ENCODE assay signal across 8 cellular contexts in the genomic region with DNA sequence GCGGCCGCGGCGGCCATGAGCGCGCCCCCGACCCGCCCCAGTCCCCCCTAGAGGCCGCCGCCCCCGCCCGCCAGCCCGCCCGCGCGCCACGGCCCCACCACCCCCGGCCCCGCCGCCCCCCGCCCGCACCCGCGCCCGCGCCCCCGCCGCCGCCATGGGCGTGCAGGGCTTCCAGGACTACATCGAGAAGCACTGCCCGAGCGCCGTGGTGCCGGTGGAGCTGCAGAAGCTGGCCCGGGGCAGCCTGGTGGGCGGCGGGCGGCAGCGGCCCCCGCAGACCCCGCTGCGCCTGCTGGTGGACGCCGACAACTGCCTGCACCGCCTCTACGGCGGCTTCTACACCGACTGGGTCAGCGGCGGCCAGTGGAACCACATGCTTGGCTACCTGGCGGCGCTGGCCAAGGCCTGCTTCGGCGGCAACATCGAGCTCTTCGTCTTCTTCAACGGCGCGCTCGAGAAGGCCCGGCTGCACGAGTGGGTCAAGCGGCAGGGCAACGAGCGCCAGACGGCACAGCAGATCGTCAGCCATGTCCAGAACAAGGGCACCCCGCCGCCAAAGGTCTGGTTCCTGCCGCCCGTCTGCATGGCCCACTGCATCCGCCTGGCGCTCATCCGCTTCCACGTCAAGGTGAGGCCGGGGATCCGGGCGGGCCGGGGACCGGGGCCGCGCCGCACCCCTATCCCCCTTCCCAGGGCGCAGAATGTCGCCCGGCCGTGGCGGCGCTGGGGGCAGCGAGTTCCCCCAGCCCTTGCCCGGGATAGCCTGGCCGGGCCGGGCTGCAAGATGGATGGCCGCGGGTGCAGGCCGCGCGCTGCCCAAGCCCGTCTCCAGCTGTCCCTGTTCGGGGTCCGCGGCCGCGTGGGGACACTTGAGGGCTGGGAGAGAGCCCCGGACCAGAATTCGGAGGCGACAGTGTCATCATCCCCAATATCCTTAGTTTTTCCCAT. TPM values are rescaled to one million over a fixed set of nuclear protein-coding genes. Genes with fewer than 3 reads are reported as not detected.
A peak's percentile ranks its signal among the peaks of the same experiment; 100 is the strongest.
DNase-seq lines count a peak whose midpoint lies in the region; ATAC-seq, FAIRE-seq and TF ChIP-seq lines count a peak whose summit lies in the region.

No MANE protein-coding gene starts in this region.

- TF ChIP-seq CTCF in HCT116 (IDR thresholded peaks at IDR 0.05 in 2 of 3, conservative IDR thresholded peaks at IDR 0.05 in 1 of 3; ENCODE audit: borderline replicate concordance in 1 of 3, insufficient read depth in 1 of 3, low read depth in 2 of 3, low read length in 2 of 3) (no peak), omental fat pad (IDR thresholded peaks at IDR 0.05) (no peak), upper lobe of left lung (IDR thresholded peaks at IDR 0.05) (peak in 5 of 6 experiments; percentile 23 to 80 (median 47))

- POLR2A ChIA-PET in HCT116 (lab: Charles Lee): no interaction called here

- no TSS peak for BruUV-seq in HCT116 (replicated peaks; lab: Mats Ljungman, UMichigan)

- no peak for TF ChIP-seq EP300 in upper lobe of left lung (IDR thresholded peaks at IDR 0.05)

- peaks cover 6% of the 10 kb centered on the region; the same call in 1 of the 2 replicates for H4K20me1 ChIP-seq in HCT116 (ENCODE audit: insufficient read depth)

- H3K4me3 ChIP-seq in HCT116 (replicated peaks in 1 of 2; ENCODE audit: low read depth in 1 of 2, low read length in 2 of 2) (peak overlapping the region; percentile 74 to 84), upper lobe of left lung (peak overlapping the region; percentile 47 to 93 (median 65))

- H3K9me2 ChIP-seq in HCT116 (ENCODE audit: insufficient read depth): no peaks in the 10 kb centered on the region

- RAD21 ChIA-PET in HCT116 (lab: Charles Lee; ENCODE audit: low non-redundant PET in 1 of 2, low total read pairs in 2 of 2, uncharacterized antibody in 2 of 2, unreplicated experiment in 2 of 2): no interaction called here

- peaks cover 70% of the 10 kb centered on the region for H3K79me2 ChIP-seq in HCT116 (ENCODE audit: insufficient read depth, low read length)

- H3K9me3 ChIP-seq in HCT116 (ENCODE audit: control insufficient read depth in 1 of 2, insufficient read depth in 1 of 2, low read depth in 1 of 2, low read length in 2 of 2) (no peaks in the 10 kb centered on the region), upper lobe of left lung (no peaks in the 10 kb centered on the region)

- ATAC-seq in HCT116 (peak; percentile 35), omental fat pad (ENCODE audit: low FRiP score) (peak; percentile 22), upper lobe of left lung (ENCODE audit: low FRiP score in 2 of 2) (peak; percentile 35 to 36), GM21423 (IDR thresholded peaks at IDR 0.05; ENCODE audit: unreplicated experiment) (no peak)

- no peak overlapping the region for H2AFZ ChIP-seq in HCT116 (ENCODE audit: low read depth, low read length, poor library complexity, severe bottlenecking)

- FAIRE-seq in RCC 7860 (lab: Jason Lieb, UNC): no peak

- H3K27me3 ChIP-seq in HCT116 (ENCODE audit: insufficient read depth, low read length) (no peaks in the 10 kb centered on the region), upper lobe of left lung (no peaks in the 10 kb centered on the region)

- TF ChIP-seq RAD21 in HCT116 (IDR thresholded peaks at IDR 0.05; ENCODE audit: low read depth): no peak

- TF ChIP-seq POLR2A in HCT116 (IDR thresholded peaks at IDR 0.05; ENCODE audit: borderline replicate concordance, extremely low read depth, insufficient read depth, insufficient read length): no peak
- TF ChIP-seq POLR2A in upper lobe of left lung (IDR thresholded peaks at IDR 0.05): peak in 1 of 4 donors; percentile 4

- H3K27ac ChIP-seq in HCT116 (ENCODE audit: low read depth, low read length) (peak overlapping the region; percentile 75), upper lobe of left lung (peak overlapping the region; percentile 95 to 98 (median 97))

- 0 to 1% methylated on average over 20 to 25 of the region's 108 CpGs for WGBS in upper lobe of left lung, 2 donors

- intact Hi-C loops in HCT116 (cut with micrococcal nuclease): loop anchor here (5.0 to 10.0 kb wide), 2 partner anchors 287 to 355 kb away; partner anchors contain the start of gene CARD19

- H3K4me1 ChIP-seq in HCT116 (ENCODE audit: control insufficient read depth in 1 of 2, insufficient read depth in 2 of 2, low read length in 2 of 2) (peaks cover 12 to 17% of the 10 kb centered on the region in 2 experiments), upper lobe of left lung (peaks cover 23 to 39% (median 37%) of the 10 kb centered on the region in 4 donors)

- in situ Hi-C loops in Caki2 (cut with HindIII; ENCODE audit: low pct_unique_long_range_greater_than_20kb, low sequenced_read_pairs): no loop called here

- CTCF ChIA-PET in HCT116 (lab: Charles Lee): no interaction called here

- H3K9ac ChIP-seq in HCT116 (ENCODE audit: low read length): peak overlapping the region; percentile 92

- peak overlapping the region; percentile 87 for H3K4me2 ChIP-seq in HCT116 (ENCODE audit: low read length)

- H3K36me3 ChIP-seq in HCT116 (ENCODE audit: control insufficient read depth in 1 of 2, insufficient read depth in 2 of 2, low read length in 2 of 2) (peaks cover 9 to 20% of the 10 kb centered on the region in 2 experiments), upper lobe of left lung (peaks cover 4 to 24% (median 17%) of the 10 kb centered on the region in 4 donors)

- peak; percentile 59 for DNase-seq in Caki2 (ENCODE audit: low read depth)
- no peak for DNase-seq in HCT116 (ENCODE audit: low read depth, low spot score)
- peak; percentile 21 for DNase-seq in RCC 7860 (ENCODE audit: low spot score)
- peak; percentile 17 to 45 (median 34) for DNase-seq in activated naive CD4-positive, alpha-beta T cell (lab: John Stamatoyannopoulos, UW)
- DNase-seq in germinal center (ENCODE audit: low spot score): peak; percentile 44
- DNase-seq in omental fat pad (ENCODE audit: low spot score): peak; percentile 27
- peak; percentile 55 to 90 for DNase-seq in upper lobe of left lung

TF ChIP-seq in HCT116, 20 proteins besides CTCF, POLR2A, EP300 and RAD21 (continues in another document):
- TF ChIP-seq EGR1 (IDR thresholded peaks at IDR 0.05; ENCODE audit: low read depth): no peak
- TF ChIP-seq TCF7L2 (IDR thresholded peaks at IDR 0.05; ENCODE audit: borderline replicate concordance, extremely low read depth, insufficient read depth, insufficient read length): no peak
- no peak for TF ChIP-seq ATF3 (IDR thresholded peaks at IDR 0.05)
- no peak for TF ChIP-seq YY1 (IDR thresholded peaks at IDR 0.05; ENCODE audit: extremely low read depth, insufficient replicate concordance, low read depth, low read length)
- TF ChIP-seq ZNF274 (IDR thresholded peaks at IDR 0.05; ENCODE audit: low read depth, low read length): no peak
- no peak for TF ChIP-seq POLR2AphosphoS5 (IDR thresholded peaks at IDR 0.05; ENCODE audit: low read depth, low read length)
- no peak for TF ChIP-seq ELF1 (IDR thresholded peaks at IDR 0.05; ENCODE audit: borderline replicate concordance, low read depth)
- TF ChIP-seq SIN3A (IDR thresholded peaks at IDR 0.05; ENCODE audit: low read depth): peak; percentile 50; the same call in 1 of the 2 replicates
- no peak for TF ChIP-seq CEBPB (IDR thresholded peaks at IDR 0.05; ENCODE audit: low read depth)
- TF ChIP-seq, protein P1, sequence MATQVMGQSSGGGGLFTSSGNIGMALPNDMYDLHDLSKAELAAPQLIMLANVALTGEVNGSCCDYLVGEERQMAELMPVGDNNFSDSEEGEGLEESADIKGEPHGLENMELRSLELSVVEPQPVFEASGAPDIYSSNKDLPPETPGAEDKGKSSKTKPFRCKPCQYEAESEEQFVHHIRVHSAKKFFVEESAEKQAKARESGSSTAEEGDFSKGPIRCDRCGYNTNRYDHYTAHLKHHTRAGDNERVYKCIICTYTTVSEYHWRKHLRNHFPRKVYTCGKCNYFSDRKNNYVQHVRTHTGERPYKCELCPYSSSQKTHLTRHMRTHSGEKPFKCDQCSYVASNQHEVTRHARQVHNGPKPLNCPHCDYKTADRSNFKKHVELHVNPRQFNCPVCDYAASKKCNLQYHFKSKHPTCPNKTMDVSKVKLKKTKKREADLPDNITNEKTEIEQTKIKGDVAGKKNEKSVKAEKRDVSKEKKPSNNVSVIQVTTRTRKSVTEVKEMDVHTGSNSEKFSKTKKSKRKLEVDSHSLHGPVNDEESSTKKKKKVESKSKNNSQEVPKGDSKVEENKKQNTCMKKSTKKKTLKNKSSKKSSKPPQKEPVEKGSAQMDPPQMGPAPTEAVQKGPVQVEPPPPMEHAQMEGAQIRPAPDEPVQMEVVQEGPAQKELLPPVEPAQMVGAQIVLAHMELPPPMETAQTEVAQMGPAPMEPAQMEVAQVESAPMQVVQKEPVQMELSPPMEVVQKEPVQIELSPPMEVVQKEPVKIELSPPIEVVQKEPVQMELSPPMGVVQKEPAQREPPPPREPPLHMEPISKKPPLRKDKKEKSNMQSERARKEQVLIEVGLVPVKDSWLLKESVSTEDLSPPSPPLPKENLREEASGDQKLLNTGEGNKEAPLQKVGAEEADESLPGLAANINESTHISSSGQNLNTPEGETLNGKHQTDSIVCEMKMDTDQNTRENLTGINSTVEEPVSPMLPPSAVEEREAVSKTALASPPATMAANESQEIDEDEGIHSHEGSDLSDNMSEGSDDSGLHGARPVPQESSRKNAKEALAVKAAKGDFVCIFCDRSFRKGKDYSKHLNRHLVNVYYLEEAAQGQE (IDR thresholded peaks at IDR 0.05; ENCODE audit: low read depth): no peak
- no peak for TF ChIP-seq EZH2 (IDR thresholded peaks at IDR 0.05)
- no peak for TF ChIP-seq SP1 (IDR thresholded peaks at IDR 0.05; ENCODE audit: low read depth)
- no peak for TF ChIP-seq EZH2phosphoT487 (IDR thresholded peaks at IDR 0.05; ENCODE audit: borderline replicate concordance)
- TF ChIP-seq SRF (IDR thresholded peaks at IDR 0.05; ENCODE audit: low read depth): no peak
- peak; percentile 95 for TF ChIP-seq ZFX (IDR thresholded peaks at IDR 0.05)
- TF ChIP-seq FOSL1 (IDR thresholded peaks at IDR 0.05; ENCODE audit: low read depth): no peak
- TF ChIP-seq CBX3 (IDR thresholded peaks at IDR 0.05; ENCODE audit: low read depth): no peak

RNA-seq across cellular contexts. Expression of gene FAM120A, which starts 0.6 kb away (rescaled TPM):
- total RNA-seq in Caki2 (2014; rRNA removed; shearing (Covaris generic); ENCODE audit: low replicate concordance): 31.5 and 37.2 TPM in 2 replicates
- total RNA-seq in HCT116 (2021; ENCODE audit: unreplicated experiment) (122 TPM), omental fat pad (100 to 1,000 TPM in 2 of 4 donors, 10 to 100 TPM in 2; 85.3 to 111 (median 102) TPM), upper lobe of left lung (100 to 1,000 TPM; 102 to 137 (median 109) TPM)
- 87.8 and 93.8 TPM in 2 replicates for polyA plus RNA-seq in HCT116 (2012)

RNA-seq across cellular contexts. Expression of gene FAM120AOS, which starts 1.3 kb away (rescaled TPM):
- 63.1 and 74.6 TPM in 2 replicates for total RNA-seq in Caki2 (2014; rRNA removed; shearing (Covaris generic); ENCODE audit: low replicate concordance)
- total RNA-seq in HCT116 (2021; ENCODE audit: unreplicated experiment): 31.2 TPM
- polyA plus RNA-seq in HCT116 (2012): 17.2 and 23.2 TPM in 2 replicates
- total RNA-seq in omental fat pad: 10 to 100 TPM; 48.2 to 61.2 (median 54.2) TPM
- total RNA-seq in upper lobe of left lung: 10 to 100 TPM; 34.5 to 62.8 (median 47.9) TPM

Comparison
In these comparisons a context has a peak if more than half of its experiments do, and no peak if none do; other contexts are left out.
1. CTCF ChIP-seq: peak in upper lobe of left lung (5 of 6); none in HCT116 (0 of 3) and omental fat pad (0 of 3).